Comparison of ENCODE assay signal across 18 cellular contexts in genomic region chr12:20455001-20455706, GRCh38.
DNase-seq lines count a peak whose midpoint lies in the region; ATAC-seq, FAIRE-seq and TF ChIP-seq lines count a peak whose summit lies in the region.
"Had no signal": no experiment of that assay in that cellular context is flagged by ENCODE, and none has a peak within 500 bp of the region (broad histone marks: within the 10 kb centered on the region; RNA-seq: fewer than 3 reads in every experiment).

No MANE protein-coding gene starts in this region.

- H3K27me3 ChIP-seq in liver (ENCODE audit: control insufficient read depth in 4 of 4, insufficient read depth in 4 of 4, low read length in 3 of 4) (no peaks in the 10 kb centered on the region), HepG2 (ENCODE audit: control insufficient read depth in 1 of 2, insufficient read depth in 2 of 2, low read length in 2 of 2) (no peaks in the 10 kb centered on the region), adipocyte (replicated peaks; ENCODE audit: control insufficient read depth, insufficient read depth, low read length) (no peaks in the 10 kb centered on the region), mammary epithelial cell (ENCODE audit: insufficient read depth, low read length) (no peaks in the 10 kb centered on the region)

- ATAC-seq in HepG2 (no peak), sciatic nerve (peak; percentile 50)
- ATAC-seq: A549, PC-3 had no signal

- BruUV-seq in HepG2 (replicated peaks; lab: Mats Ljungman, UMichigan) = no TSS peak
- no TSS peak for BruUV-seq in mammary epithelial cell (replicated peaks; lab: Mats Ljungman, UMichigan)

- H3K4me3 Mint-ChIP-seq in activated naive CD4-positive, alpha-beta T cell treated with anti-CD3 and anti-CD28 coated beads for 36 hours = no peak overlapping the region

- no peaks in the 10 kb centered on the region for H3K4me1 ChIP-seq in liver (ENCODE audit: control insufficient read depth in 4 of 4, insufficient read depth in 4 of 4, low read length in 3 of 4)
- H3K4me1 ChIP-seq in HepG2 (ENCODE audit: insufficient read depth, low read length) = no peaks in the 10 kb centered on the region
- H3K4me1 ChIP-seq in adipocyte (ENCODE audit: control insufficient read depth, insufficient read depth, low read length) = peaks cover 19% of the 10 kb centered on the region
- no peaks in the 10 kb centered on the region for H3K4me1 ChIP-seq in mammary epithelial cell (ENCODE audit: insufficient read depth, low read length)
- H3K4me1 ChIP-seq: Caco-2 had no signal

- no peak for FAIRE-seq in HepG2 (lab: Jason Lieb, UNC)
- FAIRE-seq: A549, G401.6, GM12892 had no signal

- no peaks in the 10 kb centered on the region for H4K20me1 ChIP-seq in HepG2 (ENCODE audit: insufficient read depth, low read length)
- no peaks in the 10 kb centered on the region for H4K20me1 ChIP-seq in mammary epithelial cell (ENCODE audit: insufficient read depth, low read length)

- no peak overlapping the region for H3K27ac ChIP-seq in liver (ENCODE audit: low read depth in 1 of 2, low read length in 2 of 2)
- no peak overlapping the region for H3K27ac ChIP-seq in HepG2 (ENCODE audit: extremely low read length, insufficient read depth, low read length)
- H3K27ac ChIP-seq in mammary epithelial cell (ENCODE audit: insufficient read depth, low read depth, low read length) = no peak overlapping the region
- H3K27ac ChIP-seq: A549 had no signal

- no peaks in the 10 kb centered on the region for H3K79me2 ChIP-seq in HepG2 (ENCODE audit: insufficient read depth, low read length)
- no peaks in the 10 kb centered on the region for H3K79me2 ChIP-seq in mammary epithelial cell (ENCODE audit: insufficient read depth, low read length)

- H3K27me3 Mint-ChIP-seq in activated naive CD4-positive, alpha-beta T cell treated with anti-CD3 and anti-CD28 coated beads for 36 hours (ENCODE audit: low read depth) = no peaks in the 10 kb centered on the region

- H3K27ac Mint-ChIP-seq in activated naive CD4-positive, alpha-beta T cell treated with anti-CD3 and anti-CD28 coated beads for 36 hours = no peak overlapping the region

- TF ChIP-seq EP300 in HepG2 (IDR thresholded peaks at IDR 0.05; ENCODE audit: low read depth in 2 of 2, low read length in 2 of 2) (no peak), HepG2 (CRISPR knock-in tag; IDR thresholded peaks at IDR 0.05; ENCODE audit: borderline replicate concordance) (no peak)

- no peaks in the 10 kb centered on the region for H3K36me3 ChIP-seq in liver (ENCODE audit: control insufficient read depth in 4 of 4, insufficient read depth in 3 of 4, low read depth in 1 of 4, low read length in 3 of 4)
- H3K36me3 ChIP-seq in HepG2 (replicated peaks in 1 of 2; ENCODE audit: control insufficient read depth in 1 of 2, insufficient read depth in 2 of 2, low read length in 2 of 2) = no peaks in the 10 kb centered on the region
- no peaks in the 10 kb centered on the region for H3K36me3 ChIP-seq in adipocyte (ENCODE audit: control insufficient read depth, insufficient read depth, low read length, severe bottlenecking)
- no peaks in the 10 kb centered on the region for H3K36me3 ChIP-seq in mammary epithelial cell (ENCODE audit: insufficient read depth, low read length)

- H3K9ac ChIP-seq in liver (ENCODE audit: low read depth in 1 of 2, low read length in 2 of 2) (no peak overlapping the region), HepG2 (ENCODE audit: insufficient read depth, low read depth, low read length) (no peak overlapping the region), adipocyte (ENCODE audit: low read length) (no peak overlapping the region), mammary epithelial cell (ENCODE audit: insufficient read depth, low read length) (no peak overlapping the region)

- dilution Hi-C loops in mammary epithelial cell (cut with HindIII; ENCODE audit: low sequenced_read_pairs) = no loop called here

- no peak for TF ChIP-seq POLR2A in HepG2 (IDR thresholded peaks at IDR 0.05; ENCODE audit: insufficient read depth in 1 of 2, low read depth in 2 of 2, low read length in 2 of 2)

- H2AFZ ChIP-seq in HepG2 (ENCODE audit: low read length) (no peak overlapping the region), mammary epithelial cell (ENCODE audit: low read depth, low read length) (no peak overlapping the region)

- CTCF ChIA-PET in HepG2 (lab: Yijun Ruan, JAX; ENCODE audit: low intra/inter-chr PET ratio, low total read pairs) = no interaction called here
- CTCF ChIA-PET in mammary epithelial cell (lab: Charles Lee; ENCODE audit: low non-redundant PET) = no interaction called here
- CTCF ChIA-PET in activated naive CD4-positive, alpha-beta T cell treated with anti-CD3 and anti-CD28 coated beads for 36 hours (lab: Charles Lee) = interaction anchor here (0.6 kb wide), 1 partner anchor 675 kb away, joined by 4 read pairs; no protein-coding TSS in a partner anchor

- no peak for DNase-seq in HepG2 (ENCODE audit: low spot score)
- DNase-seq in adipocyte (ENCODE audit: low read depth) = peak; percentile 67
- DNase-seq in fibroblast of gingiva (ENCODE audit: low read depth) = peak; percentile 47
- no peak for DNase-seq in sciatic nerve (ENCODE audit: low spot score)
- DNase-seq in DMS 273 (lab: John Stamatoyannopoulos, UW; ENCODE audit: unreplicated experiment) = no peak
- DNase-seq in mammary epithelial cell = no peak
- no peak for DNase-seq in activated naive CD4-positive, alpha-beta T cell treated with anti-CD3 and anti-CD28 coated beads for 36 hours
- DNase-seq: AML-193, Caco-2, DMS53, NCI-H1436 treated with DMSO at 0.1 percent for 48 hours, NCI-H226, NCI-H526 treated with DMSO at 0.1 percent for 48 hours, PC-3 had no signal

- H3K4me2 ChIP-seq in HepG2 (ENCODE audit: low read depth, low read length) (no peak overlapping the region), mammary epithelial cell (ENCODE audit: insufficient read depth, low read depth, low read length) (no peak overlapping the region)
- H3K4me2 ChIP-seq: A549 had no signal

- no peaks in the 10 kb centered on the region for H3K4me1 Mint-ChIP-seq in activated naive CD4-positive, alpha-beta T cell treated with anti-CD3 and anti-CD28 coated beads for 36 hours (ENCODE audit: low read depth)

- intact Hi-C loops in HepG2 (cut with micrococcal nuclease; ENCODE audit: unreplicated experiment) = no loop called here
- intact Hi-C loops in sciatic nerve (cut with DNase I) = no loop called here
- intact Hi-C loops in mammary epithelial cell (cut with micrococcal nuclease) = no loop called here
- intact Hi-C loops in activated naive CD4-positive, alpha-beta T cell treated with anti-CD3 and anti-CD28 coated beads for 36 hours (cut with micrococcal nuclease) = no loop called here

- TF ChIP-seq RAD21 in liver (IDR thresholded peaks at IDR 0.05) (no peak), HepG2 (CRISPR knock-in tag; IDR thresholded peaks at IDR 0.05) (no peak)

- H3K4me3 ChIP-seq in liver (ENCODE audit: low read depth in 1 of 3, low read length in 3 of 3) = no peak overlapping the region
- no peak overlapping the region for H3K4me3 ChIP-seq in HepG2 (replicated peaks in 1 of 3; ENCODE audit: insufficient read depth in 1 of 3, low read depth in 2 of 3, low read length in 3 of 3)
- no peak overlapping the region for H3K4me3 ChIP-seq in adipocyte (ENCODE audit: low read length)
- no peak overlapping the region for H3K4me3 ChIP-seq in mammary epithelial cell (replicated peaks in 1 of 3; ENCODE audit: insufficient read depth in 1 of 3, low read depth in 2 of 3, low read length in 3 of 3)
- H3K4me3 ChIP-seq: A549 had no signal

- H3K9me3 Mint-ChIP-seq in activated naive CD4-positive, alpha-beta T cell treated with anti-CD3 and anti-CD28 coated beads for 36 hours = no peaks in the 10 kb centered on the region

- 58% methylated on average over 4 of the region's 4 CpGs for WGBS in liver
- WGBS in HepG2 (ENCODE audit: low lambda C conversion rate) = 2% methylated on average over 4 of the region's 4 CpGs
- 14% methylated on average over 4 of the region's 4 CpGs for WGBS in mammary epithelial cell (ENCODE audit: low coverage, missing lambda C conversion rate)

- no peaks in the 10 kb centered on the region for H3K9me3 ChIP-seq in liver (ENCODE audit: control insufficient read depth in 4 of 4, low read length in 3 of 4)
- no peaks in the 10 kb centered on the region for H3K9me3 ChIP-seq in HepG2 (ENCODE audit: low read length)
- H3K9me3 ChIP-seq in adipocyte (ENCODE audit: control insufficient read depth, low read length) = no peaks in the 10 kb centered on the region
- no peaks in the 10 kb centered on the region for H3K9me3 ChIP-seq in mammary epithelial cell (replicated peaks; ENCODE audit: insufficient read depth, low read length)
- H3K9me3 ChIP-seq: A549, Caco-2 had no signal

- no peak for TF ChIP-seq CTCF in liver (IDR thresholded peaks at IDR 0.05; ENCODE audit: low read depth, low read length, missing input control)
- TF ChIP-seq CTCF in HepG2 (CRISPR knock-in tag; IDR thresholded peaks at IDR 0.05) = no peak
- no peak for TF ChIP-seq CTCF in mammary epithelial cell (conservative IDR thresholded peaks at IDR 0.05 in 1 of 2, IDR thresholded peaks at IDR 0.05 in 1 of 2; ENCODE audit: extremely low read depth in 1 of 2, insufficient read depth in 1 of 2, low read depth in 1 of 2, low read length in 2 of 2)

- POLR2A ChIA-PET in HepG2 (lab: Yijun Ruan, JAX) = no interaction called here

- in situ Hi-C loops in HepG2 (cut with HindIII; ENCODE audit: extremely low pct_ligation_motif_present, low pct_unique_long_range_greater_than_20kb) (loop anchor here (25.0 kb wide), 1 partner anchor 357 kb away; the partner anchor contains the start of gene SLCO1B3), mammary epithelial cell (cut with MboI; ENCODE audit: low sequenced_read_pairs in 2 of 2) (no loop called here)

- H3K36me3 Mint-ChIP-seq in activated naive CD4-positive, alpha-beta T cell treated with anti-CD3 and anti-CD28 coated beads for 36 hours (ENCODE audit: low read depth) = no peaks in the 10 kb centered on the region

TF ChIP-seq in liver, 16 proteins besides CTCF, POLR2A, EP300 and RAD21:
- TF ChIP-seq RXRA (IDR thresholded peaks at IDR 0.05) (no peak), NR2F2 (IDR thresholded peaks at IDR 0.05) (peak; percentile 9)

TF ChIP-seq in HepG2, 621 proteins besides CTCF, POLR2A, EP300 and RAD21:
- TF ChIP-seq HMG20A (CRISPR knock-in tag; IDR thresholded peaks at IDR 0.05; ENCODE audit: borderline replicate concordance) = no peak
- TF ChIP-seq MIER3 (CRISPR knock-in tag; IDR thresholded peaks at IDR 0.05; ENCODE audit: borderline replicate concordance) = no peak
- TF ChIP-seq ZNF337 (CRISPR knock-in tag; IDR thresholded peaks at IDR 0.05; ENCODE audit: borderline replicate concordance, low read depth) = no peak

Comparison
In these comparisons a context has a peak if more than half of its experiments do, and no peak if none do; other contexts are left out.
1. DNase-seq: peak in adipocyte (single experiment) and fibroblast of gingiva (single experiment); none in HepG2 (single experiment), sciatic nerve (single experiment), DMS 273 (single experiment), mammary epithelial cell (single experiment) and activated naive CD4-positive, alpha-beta T cell treated with anti-CD3 and anti-CD28 coated beads for 36 hours (single experiment).